ENCODE assay signal across 1 cellular context in genomic region chr2:128027801-128028667, GRCh38.
TF ChIP-seq lines count a peak whose summit lies in the region.

TSS of gene SAP130 (minus strand) at chr2:128028059. CDS start at chr2:128026292, 1,767 bp downstream.

TF ChIP-seq in GM12878, 131 proteins besides CTCF, POLR2A, EP300 and RAD21 (continued from another document and continues in another):
- TF ChIP-seq E4F1 (IDR thresholded peaks at IDR 0.05; ENCODE audit: borderline replicate concordance, partially characterized antibody) (peak; percentile 28), SMAD5 (IDR thresholded peaks at IDR 0.05; ENCODE audit: low read depth) (no peak), ZBTB11 (CRISPR knock-in tag; IDR thresholded peaks at IDR 0.05) (no peak), POU2F2 (IDR thresholded peaks at IDR 0.05; ENCODE audit: borderline replicate concordance, low read depth, low read length) (no peak), ATF3 (IDR thresholded peaks at IDR 0.05; ENCODE audit: borderline replicate concordance, extremely low read depth, low read depth, low read length) (no peak), HDAC6 (IDR thresholded peaks at IDR 0.05; ENCODE audit: unreplicated experiment) (peak; percentile 26), ZNF592 (IDR thresholded peaks at IDR 0.05) (no peak), BCLAF1 (IDR thresholded peaks at IDR 0.05) (no peak), CUX1 (IDR thresholded peaks at IDR 0.05; ENCODE audit: insufficient replicate concordance, low read depth, low read length) (no peak), TCF7 (IDR thresholded peaks at IDR 0.05; ENCODE audit: borderline replicate concordance) (no peak), ZBTB40 (IDR thresholded peaks at IDR 0.05; ENCODE audit: borderline replicate concordance) (peak; percentile 70; the same call in 1 of the 2 replicates), BACH1 (IDR thresholded peaks at IDR 0.05; ENCODE audit: borderline replicate concordance) (peak; percentile 77), NFXL1 (IDR thresholded peaks at IDR 0.05; ENCODE audit: borderline replicate concordance) (no peak), SIN3A (IDR thresholded peaks at IDR 0.05; ENCODE audit: low read depth, low read length) (peak; percentile 51; the same call in 1 of the 2 replicates), GATAD2B (conservative IDR thresholded peaks at IDR 0.05; ENCODE audit: low read depth) (peak; percentile 58), RCOR1 (conservative IDR thresholded peaks at IDR 0.05; ENCODE audit: low read depth, low read length) (no peak), MAX (IDR thresholded peaks at IDR 0.05; ENCODE audit: low read depth, low read length) (0 out of 2 replicates have a peak, but pooled peaks have one; percentile 3), ZNF384 (IDR thresholded peaks at IDR 0.05; ENCODE audit: borderline replicate concordance, low read depth, low read length) (no peak), PKNOX1 (IDR thresholded peaks at IDR 0.05) (peak; percentile 28; the same call in 1 of the 2 replicates), KLF5 (IDR thresholded peaks at IDR 0.05; ENCODE audit: partially characterized antibody) (no peak), ASH2L (IDR thresholded peaks at IDR 0.05; ENCODE audit: borderline replicate concordance, low read depth) (no peak), RFX5 (IDR thresholded peaks at IDR 0.05; ENCODE audit: low read depth, low read length) (no peak), IRF5 (IDR thresholded peaks at IDR 0.05; ENCODE audit: borderline replicate concordance) (no peak)
